Comparison of ENCODE assay signal across 8 cellular contexts in the genomic region with DNA sequence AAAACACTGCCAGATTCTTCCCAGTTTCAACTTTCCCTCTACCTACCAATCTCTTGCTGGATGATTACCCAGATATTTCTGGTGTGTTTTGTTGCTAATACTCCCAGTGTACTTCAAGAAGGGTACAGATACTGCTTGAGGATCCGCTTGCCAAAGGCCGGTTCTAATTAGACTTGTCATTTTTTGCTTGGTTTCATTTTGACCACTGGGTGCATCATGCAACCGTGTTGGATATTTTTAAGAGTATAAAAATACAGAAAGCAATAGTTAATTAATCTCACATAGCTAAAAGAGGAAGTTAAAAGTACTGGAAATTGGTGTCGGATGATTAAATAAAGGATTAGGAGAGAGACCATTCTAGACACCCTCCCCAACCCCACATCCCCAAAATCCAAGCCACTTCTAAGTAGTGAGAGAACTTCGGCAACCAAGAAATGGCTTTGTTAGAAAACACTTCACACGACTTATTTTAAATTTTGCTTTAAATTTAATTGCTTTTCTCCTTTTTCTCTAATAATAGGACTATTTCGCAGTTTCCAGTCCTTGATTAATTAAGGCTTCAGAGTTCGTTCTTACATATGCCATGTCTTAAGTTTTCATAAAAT. TPM values are rescaled to one million over a fixed set of nuclear protein-coding genes. Genes with fewer than 3 reads are reported as not detected.
DNase-seq lines count a peak whose midpoint lies in the region; ATAC-seq, FAIRE-seq and TF ChIP-seq lines count a peak whose summit lies in the region.

No MANE protein-coding gene starts in this region.

- DNase-seq in NCI-H146 (lab: John Stamatoyannopoulos, UW) (peak; percentile 19), NCI-H146 treated with DMSO at 0.1 percent for 48 hours (lab: John Stamatoyannopoulos, UW; ENCODE audit: unreplicated experiment) (no peak), LNCaP clone FGC (ENCODE audit: low read depth) (no peak), GM12878 (ENCODE audit: low read depth, low spot score) (no peak), lung (ENCODE audit: low spot score) (no peak), vagina (ENCODE audit: extremely low spot score in 2 of 2) (no peak), COLO668 (lab: John Stamatoyannopoulos, UW; ENCODE audit: unreplicated experiment) (no peak)

- RAD21 ChIA-PET in GM12878 (lab: Charles Lee; ENCODE audit: unreplicated experiment), result no interaction called here

- peak overlapping the region; percentile 85 for H3K4me2 ChIP-seq in GM12878 (ENCODE audit: control insufficient read depth, insufficient read depth)

- peaks cover 41% of the 10 kb centered on the region for H3K79me2 ChIP-seq in GM12878 (ENCODE audit: control insufficient read depth, insufficient read depth, low read length)

- SMC1A ChIA-PET in GM12878 (lab: Charles Lee; ENCODE audit: uncharacterized antibody, unreplicated experiment), result no interaction called here

- TF ChIP-seq POLR2A in GM12878 (IDR thresholded peaks at IDR 0.05; ENCODE audit: low read depth, low read length) (no peak), vagina (IDR thresholded peaks at IDR 0.05) (no peak)

- no peak for TF ChIP-seq CTCF in LNCaP clone FGC (IDR thresholded peaks at IDR 0.05; ENCODE audit: control insufficient read depth, extremely low read depth, insufficient read depth)
- peak in 1 of 3 experiments; percentile 17; a peak in 1 of 6 replicates for TF ChIP-seq CTCF in GM12878 (IDR thresholded peaks at IDR 0.05 in 2 of 3, conservative IDR thresholded peaks at IDR 0.05 in 1 of 3; ENCODE audit: control insufficient read depth in 2 of 3, extremely low read depth in 1 of 3, insufficient read depth in 1 of 3, low read depth in 3 of 3, low read length in 3 of 3)
- TF ChIP-seq CTCF in lung (IDR thresholded peaks at IDR 0.05; ENCODE audit: control extremely low read depth, extremely low read depth), result no peak
- no peak for TF ChIP-seq CTCF in vagina (IDR thresholded peaks at IDR 0.05)

- ATAC-seq in GM12878, result no peak
- ATAC-seq in lung (ENCODE audit: insufficient read depth, low FRiP score), result no peak
- no peak for ATAC-seq in GM18520 (IDR thresholded peaks at IDR 0.05; ENCODE audit: unreplicated experiment)

- CTCF ChIA-PET in GM12878 (lab: Yijun Ruan, JAX), result interaction anchor here (0.6 to 1.4 kb wide), 2 partner anchors 9 to 27 kb away, joined by 3 to 5 read pairs; no protein-coding TSS in a partner anchor

- H3K27me3 ChIP-seq in GM12878 (replicated peaks in 1 of 2; ENCODE audit: control insufficient read depth in 2 of 2, insufficient read depth in 2 of 2, low read length in 1 of 2), result no peaks in the 10 kb centered on the region
- no peaks in the 10 kb centered on the region for H3K27me3 ChIP-seq in lung (ENCODE audit: control insufficient read depth, insufficient read depth)
- H3K27me3 ChIP-seq in vagina, result no peaks in the 10 kb centered on the region

- in situ Hi-C loops in GM12878 (cut with MboI), result no loop called here

- TF ChIP-seq RAD21 in GM12878 (IDR thresholded peaks at IDR 0.05; ENCODE audit: insufficient read depth, low read depth, low read length), result no peak

- intact Hi-C loops in GM12878 (cut with micrococcal nuclease; ENCODE audit: unreplicated experiment), result loop anchor here (2.0 to 5.0 kb wide), 2 partner anchors 35 to 95 kb away; no protein-coding TSS in a partner anchor
- intact Hi-C loops in vagina (cut with DNase I), result no loop called here

- TF ChIP-seq EP300 in GM12878 (IDR thresholded peaks at IDR 0.05; ENCODE audit: borderline replicate concordance in 1 of 2, control insufficient read depth in 1 of 2, low read depth in 2 of 2, low read length in 2 of 2), result no peak

- H3K36me3 ChIP-seq in GM12878 (ENCODE audit: control insufficient read depth in 2 of 2, insufficient read depth in 2 of 2, low read length in 1 of 2), result no peaks in the 10 kb centered on the region
- H3K36me3 ChIP-seq in lung (ENCODE audit: control insufficient read depth in 2 of 2, insufficient read depth in 2 of 2, low read length in 2 of 2), result no peaks in the 10 kb centered on the region
- no peaks in the 10 kb centered on the region for H3K36me3 ChIP-seq in vagina

- H3K9ac ChIP-seq in GM12878 (ENCODE audit: control insufficient read depth, insufficient read depth, low read length), result peak overlapping the region; percentile 85; the same call in 1 of the 2 replicates

- no peaks in the 10 kb centered on the region; the same call in 1 of the 2 replicates for H3K4me1 ChIP-seq in GM12878 (ENCODE audit: control insufficient read depth, insufficient read depth, low read length)
- H3K4me1 ChIP-seq in lung (ENCODE audit: control insufficient read depth in 2 of 2, insufficient read depth in 2 of 2, low read length in 2 of 2), result no peaks in the 10 kb centered on the region
- H3K4me1 ChIP-seq in vagina, result peaks cover 14% of the 10 kb centered on the region

- FAIRE-seq in GM12878 (lab: Jason Lieb, UNC), result no peak

- 2% methylated on average over 8 of the region's 8 CpGs for WGBS in GM12878 (ENCODE audit: insufficient coverage, insufficient replicate concordance, low lambda C conversion rate, missing lambda C conversion rate)
- 41 to 46% methylated on average over 8 of the region's 8 CpGs for WGBS in lung, 2 donors

- POLR2A ChIA-PET in GM12878 (lab: Charles Lee), result no interaction called here

- H3K9me3 ChIP-seq in GM12878 (replicated peaks; ENCODE audit: control insufficient read depth, insufficient read depth, low read length), result no peaks in the 10 kb centered on the region
- H3K9me3 ChIP-seq in lung (ENCODE audit: control insufficient read depth in 2 of 2, insufficient read depth in 1 of 2, low read length in 1 of 2), result no peaks in the 10 kb centered on the region
- H3K9me3 ChIP-seq in vagina, result no peaks in the 10 kb centered on the region

- no peaks in the 10 kb centered on the region for H4K20me1 ChIP-seq in GM12878 (ENCODE audit: control insufficient read depth, insufficient read depth)

- peak overlapping the region; percentile 35 for H2AFZ ChIP-seq in GM12878 (ENCODE audit: control insufficient read depth, low read depth, low read length)

- H3K27ac ChIP-seq in GM12878 (ENCODE audit: control insufficient read depth, insufficient read depth), result peak overlapping the region; percentile 92
- H3K27ac ChIP-seq in lung (ENCODE audit: low read depth in 1 of 2, low read length in 1 of 2), result peak overlapping the region; percentile 95 to 99
- H3K27ac ChIP-seq in vagina, result peak overlapping the region; percentile 97

- H3K4me3 ChIP-seq in LNCaP clone FGC (ENCODE audit: low read depth, low read length) (peak overlapping the region; percentile 91), GM12878 (peak overlapping the region; percentile 99), lung (no peak overlapping the region), vagina (peak overlapping the region; percentile 57 to 74)

- BruUV-seq in GM12878 (replicated peaks; lab: Mats Ljungman, UMichigan), result no TSS peak

TF ChIP-seq in GM12878, 131 proteins besides CTCF, POLR2A, EP300 and RAD21 (continues in another document):
- TF ChIP-seq NR2C1 (IDR thresholded peaks at IDR 0.05) (no peak), RUNX3 (IDR thresholded peaks at IDR 0.05; ENCODE audit: low read length) (0 out of 2 replicates have a peak, but pooled peaks have one; percentile 1)

RNA-seq across cellular contexts. Expression of a gene that starts 2.5 kb away (rescaled TPM):
- total RNA-seq in GM12878 (2013; cell fraction: nucleolus; rRNA removed), result 0.23 and 0.88 TPM in 2 replicates
- total RNA-seq in GM12878 (2014; rRNA removed), result 8.2 and 8.8 TPM in 2 replicates
- 5.6 and 6.8 TPM in 2 replicates for total RNA-seq in GM12878 (2014; rRNA removed; fragmentation: Illumina TruSeq; extraction: Trizol)
- total RNA-seq in GM12878 (2021), result 7.2 and 8.5 TPM in 2 replicates
- polyA plus RNA-seq in GM12878 (2011; ENCODE audit: low read depth), result 14.5 TPM
- 11.7 and 12.5 TPM in 2 replicates for polyA plus RNA-seq in GM12878 (2011; rRNA removed)
- 10.6 and 12.5 TPM in 2 replicates for polyA plus RNA-seq in GM12878 (2011; cell fraction: cytosol; rRNA removed)
- polyA plus RNA-seq in GM12878 (2011; cell fraction: nucleus; rRNA removed), result 6.3 and 8.3 TPM in 2 replicates
- polyA plus RNA-seq in GM12878 (2012), result 23.3 and 24.0 TPM in 2 replicates
- polyA plus RNA-seq in GM12878 (2014; fragmentation: Illumina TruSeq; extraction: Trizol), result 3.3 and 6.4 TPM in 2 replicates
- 1 to 10 TPM; 3.3 to 3.6 TPM for polyA plus RNA-seq in GM12878 (2014; fragmentation: Nextera tagmentation; extraction: Ambion mirVana)
- 8.2 and 8.6 TPM in 2 replicates for polyA plus RNA-seq in GM12878 (2014; rRNA removed)
- polyA plus RNA-seq in GM12878 (2016; fragmentation: Nextera tagmentation; extraction: Ambion mirVana), result 1 to 10 TPM; 4.1 to 4.5 TPM
- polyA minus RNA-seq in GM12878 (2011; rRNA and poly(A)+ RNA removed), result 7.4 and 8.3 TPM in 2 replicates
- 4.1 and 6.8 TPM in 2 replicates for polyA minus RNA-seq in GM12878 (2011; cell fraction: cytosol; rRNA and poly(A)+ RNA removed)
- polyA minus RNA-seq in GM12878 (2011; cell fraction: nucleus; rRNA and poly(A)+ RNA removed), result 8.5 and 9.9 TPM in 2 replicates
- 1 to 10 TPM; 7.7 to 8.9 TPM for total RNA-seq in lung
- 1 to 10 TPM; 5.7 to 7.4 TPM for polyA plus RNA-seq in lung
- 22.8 TPM for total RNA-seq in vagina

RNA-seq across cellular contexts. Expression of a gene that starts 7.5 kb away (rescaled TPM):
- 115 and 130 TPM in 2 replicates for total RNA-seq in GM12878 (2013; cell fraction: nucleolus; rRNA removed)
- 22.8 and 34.3 TPM in 2 replicates for total RNA-seq in GM12878 (2014; rRNA removed)
- total RNA-seq in GM12878 (2014; rRNA removed; fragmentation: Illumina TruSeq; extraction: Trizol), result 44.7 and 45.5 TPM in 2 replicates
- 53.4 and 54.5 TPM in 2 replicates for total RNA-seq in GM12878 (2021)
- polyA plus RNA-seq in GM12878 (2011; ENCODE audit: low read depth), result 29.9 TPM
- polyA plus RNA-seq in GM12878 (2011; rRNA removed), result 33.0 and 37.9 TPM in 2 replicates
- polyA plus RNA-seq in GM12878 (2011; cell fraction: cytosol; rRNA removed), result 14.3 and 20.9 TPM in 2 replicates
- polyA plus RNA-seq in GM12878 (2011; cell fraction: nucleus; rRNA removed), result 14.8 and 17.6 TPM in 2 replicates
- polyA plus RNA-seq in GM12878 (2012), result 48.1 and 55.4 TPM in 2 replicates
- 53.6 and 63.4 TPM in 2 replicates for polyA plus RNA-seq in GM12878 (2014; fragmentation: Illumina TruSeq; extraction: Trizol)
- polyA plus RNA-seq in GM12878 (2014; fragmentation: Nextera tagmentation; extraction: Ambion mirVana), result 10 to 100 TPM; 14.0 to 24.6 TPM
- polyA plus RNA-seq in GM12878 (2014; rRNA removed), result 16.0 and 18.6 TPM in 2 replicates
- 10 to 100 TPM in 1 of 2 experiments, 1 to 10 TPM in 1; 8.6 to 11.5 TPM for polyA plus RNA-seq in GM12878 (2016; fragmentation: Nextera tagmentation; extraction: Ambion mirVana)
- polyA minus RNA-seq in GM12878 (2011; rRNA and poly(A)+ RNA removed), result 46.6 and 70.7 TPM in 2 replicates
- polyA minus RNA-seq in GM12878 (2011; cell fraction: cytosol; rRNA and poly(A)+ RNA removed), result 12.2 and 30.4 TPM in 2 replicates
- 22.7 and 28.1 TPM in 2 replicates for polyA minus RNA-seq in GM12878 (2011; cell fraction: nucleus; rRNA and poly(A)+ RNA removed)
- 10 to 100 TPM; 46.2 to 51.6 TPM for total RNA-seq in lung
- polyA plus RNA-seq in lung, result 10 to 100 TPM; 27.2 to 27.9 TPM
- total RNA-seq in vagina, result 40.0 TPM
